ENCODE assay signal across 8 cellular contexts in the genomic region with DNA sequence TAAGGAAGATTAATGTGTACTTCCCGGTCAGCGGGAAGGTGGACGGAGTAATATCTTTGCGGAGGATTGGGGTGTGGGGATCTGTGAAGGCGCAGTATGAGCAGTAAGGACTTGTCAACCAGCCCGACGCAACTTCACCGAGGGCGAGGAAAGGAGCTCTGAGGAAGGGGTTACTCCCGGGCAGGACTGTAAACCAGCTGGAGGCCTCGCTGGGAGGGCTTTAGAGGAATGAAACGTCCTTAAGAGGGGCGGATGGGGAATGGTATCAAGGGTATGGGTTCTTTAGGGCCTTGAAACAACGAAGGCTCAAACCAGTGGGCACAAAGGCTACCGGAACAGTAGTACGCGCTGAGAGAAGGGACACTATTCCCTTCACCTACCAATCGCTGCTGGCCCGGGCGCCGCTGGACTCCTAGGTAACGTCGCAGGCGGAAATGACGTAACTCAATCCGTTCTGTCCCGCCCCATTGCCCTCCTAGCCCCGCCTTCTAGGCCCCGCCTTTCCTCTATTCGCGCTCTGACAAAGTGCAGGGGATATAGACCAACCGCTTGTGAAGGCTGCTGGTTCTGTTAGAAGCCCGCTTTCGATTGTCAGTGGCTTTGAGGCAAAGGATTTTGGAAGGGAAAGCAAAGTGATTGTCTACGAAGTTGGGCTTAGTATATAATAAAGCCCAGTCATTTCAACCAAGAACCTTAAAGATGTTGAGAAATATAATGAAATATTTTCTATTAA. TPM values are rescaled to one million over a fixed set of nuclear protein-coding genes. Genes with fewer than 3 reads are reported as not detected.
DNase-seq lines count a peak whose midpoint lies in the region; ATAC-seq and TF ChIP-seq lines count a peak whose summit lies in the region.

A gene with protein sequence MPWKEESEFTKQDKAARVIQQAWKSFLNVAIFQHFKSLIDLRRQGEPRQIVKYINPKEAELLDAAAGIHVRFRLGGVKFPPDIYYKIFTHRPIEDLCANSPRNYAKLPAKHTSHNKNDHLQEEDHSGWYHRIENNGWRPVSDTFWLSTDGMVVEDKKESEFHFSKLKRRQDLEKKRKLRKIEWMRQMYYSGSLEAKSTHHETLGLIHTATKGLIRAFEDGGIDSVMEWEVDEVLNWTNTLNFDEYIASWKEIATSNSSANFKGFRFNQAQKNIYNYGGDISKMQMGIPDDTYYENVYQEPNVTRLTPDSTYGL (minus strand): TSS at position 439 of the 733 bp plus-strand sequence. CDS start 5,970 bp downstream, outside the sequence.

- WGBS in gastroesophageal sphincter (ENCODE audit: low coverage in 1 of 2), 2 donors: 0% methylated on average over 17 to 23 of the region's 35 CpGs
- WGBS in neuronal stem cell (ENCODE audit: extremely low coverage in 2 of 2, insufficient read length in 2 of 2, insufficient replicate concordance in 1 of 2), 2 donors: no CpG with 5 or more reads among the region's 35 CpGs

- H3K18ac ChIP-seq in neuronal stem cell (ENCODE audit: low read length): peak within 1 kb of the TSS; percentile 78

- ATAC-seq in gastroesophageal sphincter: peak; percentile 100

- no peaks in the 10 kb centered on the region for H3K79me1 ChIP-seq in neuronal stem cell (ENCODE audit: low read depth, low read length)

- peak; percentile 94 for DNase-seq in GM04504 (ENCODE audit: low read depth)
- peak; percentile 94 for DNase-seq in HFFc6
- DNase-seq in NAMALWA (ENCODE audit: low spot score): peak; percentile 97
- peak; percentile 96 for DNase-seq in SK-MEL-5 (ENCODE audit: low read depth, low spot score)
- peak; percentile 97 for DNase-seq in activated naive CD4-positive, alpha-beta T cell treated with anti-CD3 and anti-CD28 coated beads, Interleukin-2, amount 10 ng/mL, durations not matched to agents 7 days and 5 days
- peak; percentile 93 for DNase-seq in neuronal stem cell (ENCODE audit: low spot score)

- peak within 1 kb of the TSS; percentile 97 for H3K4me3 Mint-ChIP-seq in HFFc6
- peak within 1 kb of the TSS; percentile 97 for H3K4me3 Mint-ChIP-seq in activated naive CD4-positive, alpha-beta T cell treated with anti-CD3 and anti-CD28 coated beads, Interleukin-2, amount 10 ng/mL, durations not matched to agents 7 days and 5 days

- TF ChIP-seq CTCF in HFFc6 (IDR thresholded peaks at IDR 0.05): no peak
- no peak for TF ChIP-seq CTCF in gastroesophageal sphincter (IDR thresholded peaks at IDR 0.05)

- no peaks in the 10 kb centered on the region; the same call in 1 of the 2 replicates for H3K27me3 Mint-ChIP-seq in HFFc6 (ENCODE audit: insufficient read depth)
- peaks cover 3% of the 10 kb centered on the region for H3K27me3 Mint-ChIP-seq in activated naive CD4-positive, alpha-beta T cell treated with anti-CD3 and anti-CD28 coated beads, Interleukin-2, amount 10 ng/mL, durations not matched to agents 7 days and 5 days

- no peak within 1 kb of the TSS for H2BK12ac ChIP-seq in neuronal stem cell (ENCODE audit: low read length)

- no peaks in the 10 kb centered on the region for H3K9me3 ChIP-seq in gastroesophageal sphincter
- no peaks in the 10 kb centered on the region for H3K9me3 ChIP-seq in neuronal stem cell (replicated peaks in 1 of 2; ENCODE audit: control insufficient read depth in 2 of 2, insufficient read depth in 1 of 2, low read depth in 1 of 2, low read length in 2 of 2)
- no peaks in the 10 kb centered on the region for H3K9me3 ChIP-seq in subcutaneous abdominal adipose tissue (ENCODE audit: control insufficient read depth in 5 of 5, low read length in 5 of 5)

- no peaks in the 10 kb centered on the region for H3K9me3 Mint-ChIP-seq in HFFc6
- no peaks in the 10 kb centered on the region for H3K9me3 Mint-ChIP-seq in activated naive CD4-positive, alpha-beta T cell treated with anti-CD3 and anti-CD28 coated beads, Interleukin-2, amount 10 ng/mL, durations not matched to agents 7 days and 5 days

- no peaks in the 10 kb centered on the region for H3K36me3 Mint-ChIP-seq in HFFc6 (ENCODE audit: low read depth)
- H3K36me3 Mint-ChIP-seq in activated naive CD4-positive, alpha-beta T cell treated with anti-CD3 and anti-CD28 coated beads, Interleukin-2, amount 10 ng/mL, durations not matched to agents 7 days and 5 days: peaks cover 6% of the 10 kb centered on the region

- H3K27me3 ChIP-seq in gastroesophageal sphincter (no peaks in the 10 kb centered on the region), neuronal stem cell (ENCODE audit: control insufficient read depth in 3 of 3, insufficient read depth in 3 of 3, low read depth in 1 of 3, low read length in 3 of 3) (no peaks in the 10 kb centered on the region), subcutaneous abdominal adipose tissue (ENCODE audit: control insufficient read depth in 5 of 5, insufficient read depth in 4 of 5, low read length in 5 of 5) (no peaks in the 10 kb centered on the region)

- peaks cover 0 to 13% (median 0%) of the 10 kb centered on the region in 3 donors for H3K4me1 ChIP-seq in gastroesophageal sphincter
- H3K4me1 ChIP-seq in neuronal stem cell (ENCODE audit: control insufficient read depth in 2 of 2, insufficient read depth in 1 of 2, low read depth in 1 of 2, low read length in 2 of 2): no peaks in the 10 kb centered on the region
- H3K4me1 ChIP-seq in subcutaneous abdominal adipose tissue (ENCODE audit: control insufficient read depth in 5 of 5, insufficient read depth in 5 of 5, low read length in 5 of 5): peaks cover 0 to 13% (median 12%) of the 10 kb centered on the region in 5 donors

- TF ChIP-seq POLR2A in gastroesophageal sphincter (IDR thresholded peaks at IDR 0.05): peak; percentile 92 to 95

- no peak for TF ChIP-seq EP300 in gastroesophageal sphincter (IDR thresholded peaks at IDR 0.05)

- H2AFZ ChIP-seq in neuronal stem cell (ENCODE audit: low read length): peak within 1 kb of the TSS; percentile 85

- no peak within 1 kb of the TSS for H3K14ac ChIP-seq in neuronal stem cell (ENCODE audit: low read length)

- H3K4me3 ChIP-seq in gastroesophageal sphincter (peak within 1 kb of the TSS; percentile 68 to 75), neuronal stem cell (ENCODE audit: low read length in 2 of 2) (peak within 1 kb of the TSS; percentile 64 to 89), subcutaneous abdominal adipose tissue (ENCODE audit: low read depth in 1 of 5, low read length in 5 of 5) (peak within 1 kb of the TSS; percentile 76 to 92 (median 86))

- CTCF ChIA-PET in activated naive CD4-positive, alpha-beta T cell treated with anti-CD3 and anti-CD28 coated beads, Interleukin-2, amount 10 ng/mL, durations not matched to agents 7 days and 5 days (lab: Charles Lee): no interaction called here

- no peak within 1 kb of the TSS for H2BK5ac ChIP-seq in neuronal stem cell (ENCODE audit: low read length)

- H3K27ac ChIP-seq in gastroesophageal sphincter (peak within 1 kb of the TSS; percentile 97 to 99 (median 98)), neuronal stem cell (replicated peaks; ENCODE audit: low read length) (peak within 1 kb of the TSS; percentile 88), subcutaneous abdominal adipose tissue (ENCODE audit: low read depth, low read length) (peak within 1 kb of the TSS; percentile 98)

- peaks cover 15% of the 10 kb centered on the region for H3K4me1 Mint-ChIP-seq in HFFc6 (ENCODE audit: low read depth)
- peaks cover 22% of the 10 kb centered on the region for H3K4me1 Mint-ChIP-seq in activated naive CD4-positive, alpha-beta T cell treated with anti-CD3 and anti-CD28 coated beads, Interleukin-2, amount 10 ng/mL, durations not matched to agents 7 days and 5 days

- H3K9ac ChIP-seq in neuronal stem cell (ENCODE audit: low read depth, low read length, poor library complexity): peak within 1 kb of the TSS; percentile 78
- peak within 1 kb of the TSS; percentile 84 to 99 (median 96) for H3K9ac ChIP-seq in subcutaneous abdominal adipose tissue (ENCODE audit: low read length in 5 of 5)

- H3K4me2 ChIP-seq in neuronal stem cell (ENCODE audit: insufficient read depth, low read length, poor library complexity, severe bottlenecking): peak within 1 kb of the TSS; percentile 61

- H2BK120ac ChIP-seq in neuronal stem cell (ENCODE audit: low read depth, low read length): no peak within 1 kb of the TSS

- no peak within 1 kb of the TSS for H4K8ac ChIP-seq in neuronal stem cell (ENCODE audit: low read depth, low read length)

- peak within 1 kb of the TSS; percentile 22 for H3K23ac ChIP-seq in neuronal stem cell (ENCODE audit: low read depth, low read length, poor library complexity)

- H2BK15ac ChIP-seq in neuronal stem cell (ENCODE audit: low read length): no peak within 1 kb of the TSS

- H3K4ac ChIP-seq in neuronal stem cell (ENCODE audit: low read length): no peak within 1 kb of the TSS

- no peak within 1 kb of the TSS for H2AK5ac ChIP-seq in neuronal stem cell (ENCODE audit: low read depth, low read length)

- no peak within 1 kb of the TSS for H4K91ac ChIP-seq in neuronal stem cell (ENCODE audit: low read depth, low read length, poor library complexity)

- peak within 1 kb of the TSS; percentile 100 for H3K27ac Mint-ChIP-seq in HFFc6
- H3K27ac Mint-ChIP-seq in activated naive CD4-positive, alpha-beta T cell treated with anti-CD3 and anti-CD28 coated beads, Interleukin-2, amount 10 ng/mL, durations not matched to agents 7 days and 5 days: peak within 1 kb of the TSS; percentile 99

- H3K36me3 ChIP-seq in gastroesophageal sphincter (no peaks in the 10 kb centered on the region), neuronal stem cell (replicated peaks in 1 of 2; ENCODE audit: control insufficient read depth in 2 of 2, insufficient read depth in 2 of 2, low read length in 2 of 2) (no peaks in the 10 kb centered on the region), subcutaneous abdominal adipose tissue (ENCODE audit: control insufficient read depth in 5 of 5, insufficient read depth in 5 of 5, low read length in 5 of 5) (no peaks in the 10 kb centered on the region)

- in situ Hi-C loops in SK-MEL-5 (cut with HindIII; ENCODE audit: low pct_unique_long_range_greater_than_20kb, low sequenced_read_pairs): no loop called here

RNA-seq across cellular contexts. Expression of the gene that starts here (rescaled TPM):
- under 1 TPM in 5 of 6 experiments, not detected in 1; 0.47 to 0.69 (median 0.51) TPM for total RNA-seq in HFFc6 (2021; fragmentation: NEBNext Ultra II Directional; extraction: Animal tissue kit (Norgen Biotek cat#: 25700))
- total RNA-seq in SK-MEL-5 (2014; rRNA removed; shearing (Covaris generic)): 0.55 and 0.64 TPM in 2 replicates
- polyA plus RNA-seq in SK-MEL-5 (2015; cell fraction: cytosol; rRNA removed): 0.20 and 0.98 TPM in 2 replicates
- 1.0 TPM in 1 of 2 replicates, not detected in the other for polyA plus RNA-seq in SK-MEL-5 (2015; cell fraction: nucleus; rRNA removed)
- under 1 TPM in 1 of 4 donors, not detected in 3; 0.67 TPM for total RNA-seq in gastroesophageal sphincter
- polyA plus RNA-seq in neuronal stem cell (2013, experiment 1 of 2): 2.4 TPM
- polyA plus RNA-seq in neuronal stem cell (2013, experiment 2 of 2): 2.4 TPM

Comparison
In these comparisons a context has a peak if more than half of its experiments do, and no peak if none do; other contexts are left out.
1. Peak in every context shown above with its lines: DNase-seq, ATAC-seq, H3K4me3 ChIP-seq and H3K27ac ChIP-seq.
2. Peak in DNase-seq in HFFc6; RNA of the gene not detected or under 1 TPM.
3. Peak in ATAC-seq, H3K4me3 ChIP-seq and H3K27ac ChIP-seq in gastroesophageal sphincter; RNA of the gene not detected or under 1 TPM.